ENCODE assay signal across 8 cellular contexts in genomic region chr2:96138146-96139145, GRCh38. TPM values are rescaled to one million over a fixed set of nuclear protein-coding genes. Genes with fewer than 3 reads are reported as not detected.
DNase-seq lines count a peak whose midpoint lies in the region; ATAC-seq and TF ChIP-seq lines count a peak whose summit lies in the region.

TSS of gene ASTL (minus strand) at chr2:96138502. CDS start at chr2:96138436, 66 bp downstream.

- intact Hi-C loops in PC-9 (cut with micrococcal nuclease; ENCODE audit: unreplicated experiment), result loop anchor here (1.0 to 2.0 kb wide), 3 partner anchors 36 to 370 kb away; no protein-coding TSS in a partner anchor
- intact Hi-C loops in heart right ventricle (cut with DNase I), result loop anchor here in 7 of 10 donors (2.0 to 10.0 kb wide), 7 partner anchors 34 to 374 kb away; partner anchors contain the start of gene NEURL3 (in 3 of the 7)
- intact Hi-C loops in sigmoid colon (cut with DNase I), result loop anchor here (10.0 kb wide), 1 partner anchor 366 kb away; the partner anchor contains the start of gene NEURL3

- H2AFZ ChIP-seq in DND-41 (ENCODE audit: low read depth, low read length) (no peak within 1 kb of the TSS), PC-9 (peak within 1 kb of the TSS; percentile 51; the same call in 1 of the 2 replicates)

- peak; percentile 72 for TF ChIP-seq CTCF in DND-41 (IDR thresholded peaks at IDR 0.05; ENCODE audit: borderline replicate concordance, extremely low read depth, low read length, poor library complexity, severe bottlenecking)
- peak; percentile 71 for TF ChIP-seq CTCF in PC-9 (conservative IDR thresholded peaks at IDR 0.05)
- TF ChIP-seq CTCF in heart right ventricle (IDR thresholded peaks at IDR 0.05), result peak; percentile 11 to 63 (median 52)
- peak in 3 of 4 experiments; percentile 19 to 33 (median 21) for TF ChIP-seq CTCF in sigmoid colon (IDR thresholded peaks at IDR 0.05)

- peaks cover 3% of the 10 kb centered on the region; the same call in 1 of the 2 replicates for H3K4me1 ChIP-seq in DND-41 (ENCODE audit: insufficient read depth, low read length)
- peaks cover 9% of the 10 kb centered on the region for H3K4me1 ChIP-seq in PC-9 (replicated peaks; ENCODE audit: insufficient read depth)
- peaks cover 0 to 8% (median 0%) of the 10 kb centered on the region in 9 donors for H3K4me1 ChIP-seq in heart right ventricle
- no peaks in the 10 kb centered on the region for H3K4me1 ChIP-seq in sigmoid colon

- POLR2A ChIA-PET in PC-9 (lab: Charles Lee; ENCODE audit: unreplicated experiment), result interaction anchor here (0.7 kb wide), 2 partner anchors 156 to 342 kb away, joined by 3 to 6 read pairs; no protein-coding TSS in a partner anchor

- 15 to 17% methylated on average over 16 to 17 of the region's 17 CpGs for WGBS in heart right ventricle, 2 donors
- 7 to 19% methylated on average over 17 of the region's 17 CpGs for WGBS in sigmoid colon, 2 donors

- H3K9me2 ChIP-seq in PC-9 (ENCODE audit: insufficient read depth), result no peaks in the 10 kb centered on the region

- ATAC-seq in DND-41 (ENCODE audit: insufficient read depth, low read depth) (peak; percentile 70), HG02759 (IDR thresholded peaks at IDR 0.05; ENCODE audit: unreplicated experiment) (peak; percentile 40), heart right ventricle (peak in 7 of 8 donors; percentile 35 to 72 (median 62))

- no peak for TF ChIP-seq POLR2A in sigmoid colon (IDR thresholded peaks at IDR 0.05)

- H3K27ac ChIP-seq in DND-41 (ENCODE audit: low read length), result no peak within 1 kb of the TSS
- H3K27ac ChIP-seq in PC-9, result no peak within 1 kb of the TSS
- H3K27ac ChIP-seq in heart right ventricle, result no peak within 1 kb of the TSS
- no peak within 1 kb of the TSS for H3K27ac ChIP-seq in sigmoid colon

- H3K27me3 ChIP-seq in DND-41 (ENCODE audit: insufficient read depth, low read length, poor library complexity) (no peaks in the 10 kb centered on the region), PC-9 (ENCODE audit: insufficient read depth, low read depth) (no peaks in the 10 kb centered on the region), heart right ventricle (peaks cover 0 to 14% (median 0%) of the 10 kb centered on the region in 7 donors), sigmoid colon (peaks cover 0 to 12% (median 0%) of the 10 kb centered on the region in 3 donors)

- H3K9ac ChIP-seq in DND-41 (ENCODE audit: low read depth, low read length), result no peak within 1 kb of the TSS

- H3K4me2 ChIP-seq in DND-41 (ENCODE audit: insufficient read depth, low read length) (no peak within 1 kb of the TSS), PC-9 (peak within 1 kb of the TSS; percentile 71)

- DNase-seq in DND-41 (peak; percentile 61), PC-9 (peak; percentile 80 to 89), heart right ventricle (peak in 1 of 2 donors; percentile 32), sigmoid colon (no peak), cerebellum (ENCODE audit: low spot score) (no peak), midbrain (lab: John Stamatoyannopoulos, UW) (no peak)
- DNase-seq in activated gamma-delta T cell treated with anti-CD3 and anti-CD28 coated beads, Interleukin-2, amount 50 U/mL, for 16 hours (ENCODE audit: low read depth), result peak; percentile 40

- H3K36me3 ChIP-seq in DND-41 (ENCODE audit: insufficient read depth, low read length), result peaks cover 3% of the 10 kb centered on the region; the same call in 1 of the 2 replicates
- H3K36me3 ChIP-seq in PC-9 (ENCODE audit: low read depth), result no peaks in the 10 kb centered on the region; the same call in 1 of the 2 replicates
- peaks cover 0 to under 1% (median 0%) of the 10 kb centered on the region in 9 donors for H3K36me3 ChIP-seq in heart right ventricle
- H3K36me3 ChIP-seq in sigmoid colon, result no peaks in the 10 kb centered on the region

- H4K20me1 ChIP-seq in DND-41 (ENCODE audit: insufficient read depth, low read length) (0 out of 2 replicates have a peak, but pooled peaks cover 4% of the 10 kb centered on the region), PC-9 (ENCODE audit: insufficient read depth) (no peaks in the 10 kb centered on the region)

- H3K9me3 ChIP-seq in DND-41 (ENCODE audit: insufficient read depth, low read length, severe bottlenecking), result no peaks in the 10 kb centered on the region
- H3K9me3 ChIP-seq in PC-9 (ENCODE audit: insufficient read depth, low read depth), result no peaks in the 10 kb centered on the region
- no peaks in the 10 kb centered on the region for H3K9me3 ChIP-seq in heart right ventricle
- no peaks in the 10 kb centered on the region for H3K9me3 ChIP-seq in sigmoid colon

- TF ChIP-seq EP300 in sigmoid colon (IDR thresholded peaks at IDR 0.05), result no peak

- CTCF ChIA-PET in PC-9 (lab: Charles Lee), result interaction anchor here (0.6 to 2.3 kb wide), 4 partner anchors 22 to 382 kb away, joined by 4 to 28 read pairs (median 16); partner anchors contain the start of gene ADRA2B

- H3F3A ChIP-seq in PC-9 (ENCODE audit: insufficient read depth, low read depth), result peaks cover 15% of the 10 kb centered on the region; the same call in 1 of the 2 replicates

- no peak within 1 kb of the TSS for H3K4me3 ChIP-seq in DND-41 (ENCODE audit: low read depth in 1 of 2, low read length in 2 of 2)
- H3K4me3 ChIP-seq in PC-9, result peak within 1 kb of the TSS; percentile 22; the same call in 1 of the 2 replicates
- no peak within 1 kb of the TSS for H3K4me3 ChIP-seq in heart right ventricle
- H3K4me3 ChIP-seq in sigmoid colon, result no peak within 1 kb of the TSS

- H3K79me2 ChIP-seq in DND-41 (ENCODE audit: insufficient read depth, low read length) (no peaks in the 10 kb centered on the region), PC-9 (ENCODE audit: low read depth) (no peaks in the 10 kb centered on the region)

- no TSS peak for BruUV-seq in PC-9 (replicated peaks; lab: Mats Ljungman, UMichigan)

RNA-seq across cellular contexts. Expression of gene ASTL, which starts in this region (rescaled TPM):
- total RNA-seq in PC-9 (2021), result not detected in 2 replicates
- not detected for total RNA-seq in heart right ventricle
- polyA plus RNA-seq in heart right ventricle, result under 1 TPM in 1 of 2 donors, not detected in 1; 0.16 TPM
- not detected for total RNA-seq in sigmoid colon
- under 1 TPM in 1 of 3 donors, not detected in 2; 0.36 TPM for polyA plus RNA-seq in sigmoid colon
- total RNA-seq in cerebellum, result not detected

Comparison
In these comparisons a context has a peak if more than half of its experiments do, and no peak if none do; other contexts are left out.
1. Peak in DNase-seq, H3K4me3 ChIP-seq and H3K4me2 ChIP-seq in PC-9; RNA of the gene not detected or under 1 TPM.
2. Peak in ATAC-seq in heart right ventricle; RNA of the gene not detected or under 1 TPM.
3. DNase-seq: peak in DND-41 (single experiment) and activated gamma-delta T cell treated with anti-CD3 and anti-CD28 coated beads, Interleukin-2, amount 50 U/mL, for 16 hours (single experiment); none in sigmoid colon (single experiment), cerebellum (single experiment) and midbrain (single experiment).
4. CTCF ChIP-seq: peak in every context shown above with its lines; median percentile 72 in DND-41; 71 in PC-9; 52 in heart right ventricle; 21 in sigmoid colon.
5. Peak in every context shown above with its lines, with median percentiles within 50 percentile points of each other: ATAC-seq.